Comparison of ENCODE assay signal across 17 cellular contexts in genomic region chr6:169230923-169231789, GRCh38. TPM values are rescaled to one million over a fixed set of nuclear protein-coding genes. Genes with fewer than 3 reads are reported as not detected.
"Had no signal": no experiment of that assay in that cellular context is flagged by ENCODE, and none has a peak within 500 bp of the region (broad histone marks: within the 10 kb centered on the region; RNA-seq: fewer than 3 reads in every experiment).

No MANE protein-coding gene starts in this region.

- DNase-seq: activated naive CD4-positive, alpha-beta T cell; activated T-cell treated with anti-CD3 and anti-CD28 coated beads, Interleukin-2, amount 50 U/mL, for 72 hours; central memory CD4-positive, alpha-beta T cell; endodermal cell; erythroblast; hypothalamus; kidney glomerular epithelial cell; natural killer cell; occipital lobe; stimulated activated CD4-positive, alpha-beta T cell treated with anti-CD3 and anti-CD28 coated beads, Interleukin-4, amount 100 ng/mL, for 4 hours; stimulated activated naive CD8-positive, alpha-beta T cell treated with anti-CD3 and anti-CD28 coated beads, Interleukin-15, amount 100 ng/mL, for 72 hours; thyroid gland had no signal

- H3K27me3 ChIP-seq: thyroid gland had no signal

- H3K4me3 Mint-ChIP-seq: activated T-cell treated with anti-CD3 and anti-CD28 coated beads, Interleukin-2, amount 50 U/mL, for 72 hours; dendritic cell treated with granulocyte-macrophage colony-stimulating factor and Interleukin-4, amounts not matched to agents 40 ng/mL and 50 ng/mL, for 4 days; endodermal cell; natural killer cell; stimulated activated naive CD8-positive, alpha-beta T cell treated with anti-CD3 and anti-CD28 coated beads, Interleukin-15, amount 100 ng/mL, for 72 hours had no signal

- ATAC-seq: activated T-cell treated with anti-CD3 and anti-CD28 coated beads, Interleukin-2, amount 50 U/mL, for 72 hours; natural killer cell; SK-N-SH treated with all-trans-retinoic acid at 6 μM for 48 hours; stimulated activated naive CD8-positive, alpha-beta T cell treated with anti-CD3 and anti-CD28 coated beads, Interleukin-15, amount 100 ng/mL, for 72 hours had no signal

- H3K27me3 Mint-ChIP-seq: dendritic cell treated with granulocyte-macrophage colony-stimulating factor and Interleukin-4, amounts not matched to agents 40 ng/mL and 50 ng/mL, for 4 days had no signal

- H3K36me3 Mint-ChIP-seq: natural killer cell had no signal

- H3K27ac Mint-ChIP-seq: activated T-cell treated with anti-CD3 and anti-CD28 coated beads, Interleukin-2, amount 50 U/mL, for 72 hours; dendritic cell treated with granulocyte-macrophage colony-stimulating factor and Interleukin-4, amounts not matched to agents 40 ng/mL and 50 ng/mL, for 4 days; endodermal cell; natural killer cell; stimulated activated naive CD8-positive, alpha-beta T cell treated with anti-CD3 and anti-CD28 coated beads, Interleukin-15, amount 100 ng/mL, for 72 hours had no signal

- H3K4me3 ChIP-seq: lung, skin epidermis, thyroid gland had no signal

- H3K4me1 Mint-ChIP-seq: endodermal cell; natural killer cell; stimulated activated naive CD8-positive, alpha-beta T cell treated with anti-CD3 and anti-CD28 coated beads, Interleukin-15, amount 100 ng/mL, for 72 hours had no signal

- H3K27ac ChIP-seq: thyroid gland had no signal

- H3K9me3 ChIP-seq: thyroid gland had no signal

- H3K4me1 ChIP-seq: thyroid gland had no signal

- H3K36me3 ChIP-seq: thyroid gland had no signal

RNA-seq across cellular contexts. Expression of gene THBS2, which starts 22.5 kb away (rescaled TPM):
- total RNA-seq: activated T-cell treated with anti-CD3 and anti-CD28 coated beads, Interleukin-2, amount 50 U/mL, for 72 hours; natural killer cell; T-helper 1 cell treated with Interleukin-12 subunit alpha and Interleukin-12 subunit beta and Interleukin-4 antibody, amounts not matched to agents 30 ng/mL and 1 ng/mL, for 36 hours had no signal
